Comparison of ENCODE assay signal across 1 cellular context in the genomic region with DNA sequence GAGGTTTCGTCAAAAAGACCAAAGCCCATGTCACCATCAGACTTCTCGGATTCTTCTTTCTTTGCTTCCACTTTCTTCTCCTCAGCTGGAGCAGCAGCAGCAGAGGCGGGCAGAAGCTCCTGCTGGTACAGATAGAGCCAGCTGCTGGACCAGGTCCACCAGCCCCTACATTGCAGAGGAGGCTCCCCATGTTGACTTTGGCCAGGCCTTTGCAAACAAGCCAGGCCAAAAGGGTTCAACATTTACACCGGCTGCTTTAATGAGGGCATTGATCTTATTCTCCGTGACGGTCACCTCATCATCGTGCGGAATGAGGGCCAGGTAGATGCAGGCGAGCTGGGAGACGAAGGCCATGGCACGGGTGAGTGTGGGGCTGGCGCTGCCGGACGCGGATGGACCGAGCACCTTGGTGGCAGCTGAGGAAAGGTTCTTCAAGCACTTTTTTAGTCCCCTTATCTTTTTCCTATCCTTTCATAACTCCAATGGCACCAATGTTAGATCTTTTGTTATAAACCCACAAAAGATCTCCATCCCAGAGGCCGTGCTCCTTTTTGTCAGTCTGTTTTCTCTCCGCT.
TF ChIP-seq lines count a peak whose summit lies in the region.

No MANE protein-coding gene starts in this region.

TF ChIP-seq in A549, 52 proteins besides CTCF, POLR2A, EP300 and RAD21 (continued from another document):
- TF ChIP-seq, protein P1, sequence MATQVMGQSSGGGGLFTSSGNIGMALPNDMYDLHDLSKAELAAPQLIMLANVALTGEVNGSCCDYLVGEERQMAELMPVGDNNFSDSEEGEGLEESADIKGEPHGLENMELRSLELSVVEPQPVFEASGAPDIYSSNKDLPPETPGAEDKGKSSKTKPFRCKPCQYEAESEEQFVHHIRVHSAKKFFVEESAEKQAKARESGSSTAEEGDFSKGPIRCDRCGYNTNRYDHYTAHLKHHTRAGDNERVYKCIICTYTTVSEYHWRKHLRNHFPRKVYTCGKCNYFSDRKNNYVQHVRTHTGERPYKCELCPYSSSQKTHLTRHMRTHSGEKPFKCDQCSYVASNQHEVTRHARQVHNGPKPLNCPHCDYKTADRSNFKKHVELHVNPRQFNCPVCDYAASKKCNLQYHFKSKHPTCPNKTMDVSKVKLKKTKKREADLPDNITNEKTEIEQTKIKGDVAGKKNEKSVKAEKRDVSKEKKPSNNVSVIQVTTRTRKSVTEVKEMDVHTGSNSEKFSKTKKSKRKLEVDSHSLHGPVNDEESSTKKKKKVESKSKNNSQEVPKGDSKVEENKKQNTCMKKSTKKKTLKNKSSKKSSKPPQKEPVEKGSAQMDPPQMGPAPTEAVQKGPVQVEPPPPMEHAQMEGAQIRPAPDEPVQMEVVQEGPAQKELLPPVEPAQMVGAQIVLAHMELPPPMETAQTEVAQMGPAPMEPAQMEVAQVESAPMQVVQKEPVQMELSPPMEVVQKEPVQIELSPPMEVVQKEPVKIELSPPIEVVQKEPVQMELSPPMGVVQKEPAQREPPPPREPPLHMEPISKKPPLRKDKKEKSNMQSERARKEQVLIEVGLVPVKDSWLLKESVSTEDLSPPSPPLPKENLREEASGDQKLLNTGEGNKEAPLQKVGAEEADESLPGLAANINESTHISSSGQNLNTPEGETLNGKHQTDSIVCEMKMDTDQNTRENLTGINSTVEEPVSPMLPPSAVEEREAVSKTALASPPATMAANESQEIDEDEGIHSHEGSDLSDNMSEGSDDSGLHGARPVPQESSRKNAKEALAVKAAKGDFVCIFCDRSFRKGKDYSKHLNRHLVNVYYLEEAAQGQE (IDR thresholded peaks at IDR 0.05), result no peak
- TF ChIP-seq CEBPB (IDR thresholded peaks at IDR 0.05) (no peak), ZSCAN20 (CRISPR knock-in tag; IDR thresholded peaks at IDR 0.05) (no peak), EHF (CRISPR knock-in tag; IDR thresholded peaks at IDR 0.05) (no peak), EHMT2 (IDR thresholded peaks at IDR 0.05; ENCODE audit: low read depth) (no peak), RARB (CRISPR knock-in tag; IDR thresholded peaks at IDR 0.05) (no peak), MYC (IDR thresholded peaks at IDR 0.05; ENCODE audit: borderline replicate concordance, low read length) (no peak), RFX5 (IDR thresholded peaks at IDR 0.05) (no peak), HOXA7 (CRISPR knock-in tag; IDR thresholded peaks at IDR 0.05) (no peak), CBX8 (IDR thresholded peaks at IDR 0.05) (no peak), HOXB5 (CRISPR knock-in tag; IDR thresholded peaks at IDR 0.05) (no peak), NPAS2 (CRISPR knock-in tag; IDR thresholded peaks at IDR 0.05; ENCODE audit: borderline replicate concordance) (no peak), FOSB (CRISPR knock-in tag; IDR thresholded peaks at IDR 0.05) (no peak)
- TF ChIP-seq, protein P2, sequence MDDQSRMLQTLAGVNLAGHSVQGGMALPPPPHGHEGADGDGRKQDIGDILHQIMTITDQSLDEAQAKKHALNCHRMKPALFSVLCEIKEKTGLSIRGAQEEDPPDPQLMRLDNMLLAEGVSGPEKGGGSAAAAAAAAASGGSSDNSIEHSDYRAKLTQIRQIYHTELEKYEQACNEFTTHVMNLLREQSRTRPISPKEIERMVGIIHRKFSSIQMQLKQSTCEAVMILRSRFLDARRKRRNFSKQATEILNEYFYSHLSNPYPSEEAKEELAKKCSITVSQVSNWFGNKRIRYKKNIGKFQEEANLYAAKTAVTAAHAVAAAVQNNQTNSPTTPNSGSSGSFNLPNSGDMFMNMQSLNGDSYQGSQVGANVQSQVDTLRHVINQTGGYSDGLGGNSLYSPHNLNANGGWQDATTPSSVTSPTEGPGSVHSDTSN (IDR thresholded peaks at IDR 0.05), result no peak
